ENCODE assay signal across 9 cellular contexts in the genomic region with DNA sequence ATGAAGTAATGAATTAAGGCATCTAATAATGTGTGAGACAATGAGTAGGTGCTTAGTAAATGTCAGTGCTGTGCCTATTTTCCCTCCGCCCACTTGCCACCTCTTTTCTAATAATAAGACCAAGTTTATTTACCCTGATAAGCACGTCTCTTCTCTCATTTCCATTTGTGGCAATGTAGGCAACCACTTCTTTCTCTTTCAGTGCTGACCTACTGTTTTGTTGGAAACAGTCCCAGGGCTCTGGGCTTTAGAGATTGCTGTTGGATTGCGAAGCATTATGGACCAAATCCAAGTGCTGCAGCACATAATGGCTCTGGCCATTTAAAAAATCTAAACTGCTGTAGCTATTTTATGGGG.
A peak's percentile ranks its signal among the peaks of the same experiment; 100 is the strongest.
DNase-seq lines count a peak whose midpoint lies in the region; ATAC-seq, FAIRE-seq and TF ChIP-seq lines count a peak whose summit lies in the region.
"Had no signal": no experiment of that assay in that cellular context is flagged by ENCODE, and none has a peak within 500 bp of the region (broad histone marks: within the 10 kb centered on the region; RNA-seq: fewer than 3 reads in every experiment).

No MANE protein-coding gene starts in this region.

- H3K4me1 ChIP-seq in kidney (ENCODE audit: control insufficient read depth in 1 of 2, insufficient read depth in 1 of 2, low read depth in 1 of 2, low read length in 2 of 2) (peaks cover 0 to 9% of the 10 kb centered on the region in 2 donors), upper lobe of right lung (peaks cover 9% of the 10 kb centered on the region)

- H3K4me3 ChIP-seq in astrocyte of the cerebellum (ENCODE audit: low read depth, low read length) (no peak overlapping the region), kidney (ENCODE audit: low read length in 2 of 2) (no peak overlapping the region), upper lobe of right lung (no peak overlapping the region)

- no peak overlapping the region for H3K9ac ChIP-seq in kidney (ENCODE audit: low read length in 2 of 2)

- intact Hi-C loops in kidney (cut with DNase I), result no loop called here
- intact Hi-C loops in upper lobe of right lung (cut with DNase I), result no loop called here

- H3K27ac Mint-ChIP-seq in activated naive CD4-positive, alpha-beta T cell treated with anti-CD3 and anti-CD28 coated beads, Interleukin-2, amount 50 U/mL, for 24 hours, result peak overlapping the region; percentile 91

- TF ChIP-seq CTCF in astrocyte of the cerebellum (IDR thresholded peaks at IDR 0.05; ENCODE audit: low read depth, low read length, missing control alignments), result no peak
- no peak for TF ChIP-seq CTCF in kidney (IDR thresholded peaks at IDR 0.05; ENCODE audit: borderline replicate concordance, extremely low read depth, insufficient read depth)
- no peak for TF ChIP-seq CTCF in upper lobe of right lung (IDR thresholded peaks at IDR 0.05)

- H3K27me3 Mint-ChIP-seq in activated naive CD4-positive, alpha-beta T cell treated with anti-CD3 and anti-CD28 coated beads, Interleukin-2, amount 50 U/mL, for 24 hours, result no peaks in the 10 kb centered on the region

- H3K9me3 ChIP-seq in kidney (ENCODE audit: control insufficient read depth in 1 of 2, low read length in 2 of 2), result no peaks in the 10 kb centered on the region
- no peaks in the 10 kb centered on the region for H3K9me3 ChIP-seq in upper lobe of right lung
- H3K9me3 ChIP-seq: neutrophil had no signal

- no peak for DNase-seq in activated naive CD4-positive, alpha-beta T cell treated with anti-CD3 and anti-CD28 coated beads, Interleukin-2, amount 50 U/mL, for 16 hours
- peak; percentile 98 for DNase-seq in astrocyte of the cerebellum (ENCODE audit: low read depth)
- DNase-seq in kidney, result no peak
- no peak for DNase-seq in upper lobe of right lung
- no peak for DNase-seq in kidney glomerular epithelial cell (lab: John Stamatoyannopoulos, UW)

- peaks cover 39% of the 10 kb centered on the region for H3K4me1 Mint-ChIP-seq in activated naive CD4-positive, alpha-beta T cell treated with anti-CD3 and anti-CD28 coated beads, Interleukin-2, amount 50 U/mL, for 24 hours

- H3K36me3 Mint-ChIP-seq in activated naive CD4-positive, alpha-beta T cell treated with anti-CD3 and anti-CD28 coated beads, Interleukin-2, amount 50 U/mL, for 24 hours, result peaks cover 3% of the 10 kb centered on the region

- no peaks in the 10 kb centered on the region for H3K36me3 ChIP-seq in kidney (ENCODE audit: control insufficient read depth in 1 of 2, insufficient read depth in 2 of 2, low read length in 2 of 2)
- no peaks in the 10 kb centered on the region for H3K36me3 ChIP-seq in upper lobe of right lung
- H3K36me3 ChIP-seq: neutrophil had no signal

- ATAC-seq in upper lobe of right lung (peak; percentile 78), HG03378 (IDR thresholded peaks at IDR 0.05; ENCODE audit: unreplicated experiment) (no peak), HG02884 (IDR thresholded peaks at IDR 0.05; ENCODE audit: unreplicated experiment) (no peak)

- no peaks in the 10 kb centered on the region for H3K27me3 ChIP-seq in upper lobe of right lung
- H3K27me3 ChIP-seq: neutrophil had no signal

- no peak overlapping the region for H3K4me3 Mint-ChIP-seq in activated naive CD4-positive, alpha-beta T cell treated with anti-CD3 and anti-CD28 coated beads, Interleukin-2, amount 50 U/mL, for 24 hours

- H3K9me3 Mint-ChIP-seq in activated naive CD4-positive, alpha-beta T cell treated with anti-CD3 and anti-CD28 coated beads, Interleukin-2, amount 50 U/mL, for 24 hours, result peaks cover 14% of the 10 kb centered on the region

- in situ Hi-C loops in astrocyte of the cerebellum (cut with HindIII; ENCODE audit: low sequenced_read_pairs), result no loop called here

- FAIRE-seq in kidney (lab: Jason Lieb, UNC), result peak; percentile 90

- H3K27ac ChIP-seq in kidney (ENCODE audit: low read depth in 2 of 2, low read length in 2 of 2) (peak overlapping the region in 1 of 2 donors; percentile 73), upper lobe of right lung (no peak overlapping the region)
- H3K27ac ChIP-seq: neutrophil had no signal
